1 cellular context compared by ENCODE assay signal in the genomic region with DNA sequence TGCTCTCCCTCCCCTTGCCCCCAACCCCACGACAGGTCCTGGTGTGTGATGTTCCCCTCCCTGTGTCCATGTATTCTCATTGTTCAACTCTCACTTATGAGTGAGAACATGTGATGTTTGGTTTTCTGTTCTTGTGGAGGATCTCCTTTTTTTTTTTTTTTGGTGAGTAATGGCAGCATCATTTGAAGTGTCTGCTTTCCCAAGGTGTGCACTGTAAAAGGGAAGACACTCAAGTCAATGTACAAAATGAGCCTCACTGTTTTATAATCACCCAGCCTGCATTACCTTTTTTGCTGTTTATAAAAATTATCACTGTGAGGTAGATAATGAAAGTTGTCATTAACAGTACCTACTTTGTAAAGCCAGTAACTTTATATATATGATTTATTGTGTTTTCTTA.
TF ChIP-seq lines count a peak whose summit lies in the region.

No MANE protein-coding gene starts in this region.

TF ChIP-seq in HepG2, 621 proteins besides CTCF, POLR2A, EP300 and RAD21:
- TF ChIP-seq RFX3 (CRISPR knock-in tag; IDR thresholded peaks at IDR 0.05) (no peak), PCBP2 (optimal IDR thresholded peaks at IDR 0.05; ENCODE audit: low read depth, low read length, poor library complexity, severe bottlenecking) (no peak), SMARCC2 (IDR thresholded peaks at IDR 0.05) (no peak), ZNF251 (CRISPR knock-in tag; IDR thresholded peaks at IDR 0.05) (no peak), ZBTB38 (CRISPR knock-in tag; IDR thresholded peaks at IDR 0.05) (no peak), ZNF792 (CRISPR knock-in tag; IDR thresholded peaks at IDR 0.05) (no peak)
- TF ChIP-seq, protein P1, sequence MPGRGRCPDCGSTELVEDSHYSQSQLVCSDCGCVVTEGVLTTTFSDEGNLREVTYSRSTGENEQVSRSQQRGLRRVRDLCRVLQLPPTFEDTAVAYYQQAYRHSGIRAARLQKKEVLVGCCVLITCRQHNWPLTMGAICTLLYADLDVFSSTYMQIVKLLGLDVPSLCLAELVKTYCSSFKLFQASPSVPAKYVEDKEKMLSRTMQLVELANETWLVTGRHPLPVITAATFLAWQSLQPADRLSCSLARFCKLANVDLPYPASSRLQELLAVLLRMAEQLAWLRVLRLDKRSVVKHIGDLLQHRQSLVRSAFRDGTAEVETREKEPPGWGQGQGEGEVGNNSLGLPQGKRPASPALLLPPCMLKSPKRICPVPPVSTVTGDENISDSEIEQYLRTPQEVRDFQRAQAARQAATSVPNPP (CRISPR knock-in tag; IDR thresholded peaks at IDR 0.05), result no peak
